Comparison of ENCODE assay signal across 8 cellular contexts in genomic region chr9:98034593-98035546, GRCh38. TPM values are rescaled to one million over a fixed set of nuclear protein-coding genes. Genes with fewer than 3 reads are reported as not detected.
DNase-seq lines count a peak whose midpoint lies in the region; ATAC-seq and TF ChIP-seq lines count a peak whose summit lies in the region.

No MANE protein-coding gene starts in this region.

- H4K20me1 ChIP-seq in PC-3 (ENCODE audit: low read length): no peaks in the 10 kb centered on the region

- H3K9me3 Mint-ChIP-seq in activated T-cell treated with anti-CD3 and anti-CD28 coated beads, Interleukin-2, amount 50 U/mL, for 4 hours: no peaks in the 10 kb centered on the region

- no peak overlapping the region for H2BK120ac ChIP-seq in neuronal stem cell (ENCODE audit: low read depth, low read length)

- in situ Hi-C loops in GM13977 (cut with MboI; ENCODE audit: low pct_unique_long_range_greater_than_20kb, low sequenced_read_pairs, unreplicated experiment): no loop called here

- WGBS in neuronal stem cell (ENCODE audit: extremely low coverage in 2 of 2, insufficient read length in 2 of 2, insufficient replicate concordance in 1 of 2), 2 donors: no CpG with 5 or more reads among the region's 20 CpGs

- H3K23ac ChIP-seq in neuronal stem cell (ENCODE audit: low read depth, low read length, poor library complexity): no peak overlapping the region

- H3K4me2 ChIP-seq in PC-3 (ENCODE audit: low read length) (peak overlapping the region; percentile 36; the same call in 1 of the 2 replicates), neuronal stem cell (ENCODE audit: insufficient read depth, low read length, poor library complexity, severe bottlenecking) (peak overlapping the region; percentile 46)

- intact Hi-C loops in PC-3 (cut with micrococcal nuclease): no loop called here

- peak overlapping the region; percentile 86 for H3K27ac ChIP-seq in ACC112 (ENCODE audit: low read depth, low read length)
- H3K27ac ChIP-seq in PC-3 (ENCODE audit: low read length): peak overlapping the region; percentile 75
- no peak overlapping the region for H3K27ac ChIP-seq in neuronal stem cell (replicated peaks; ENCODE audit: low read length)
- H3K27ac ChIP-seq in stomach smooth muscle (ENCODE audit: low read length): no peak overlapping the region

- H3K36me3 Mint-ChIP-seq in activated T-cell treated with anti-CD3 and anti-CD28 coated beads, Interleukin-2, amount 50 U/mL, for 4 hours (ENCODE audit: insufficient read depth): peaks cover 1% of the 10 kb centered on the region

- peaks cover 2% of the 10 kb centered on the region for H3K27me3 Mint-ChIP-seq in activated T-cell treated with anti-CD3 and anti-CD28 coated beads, Interleukin-2, amount 50 U/mL, for 4 hours (ENCODE audit: low read depth)

- H3K9me2 ChIP-seq in PC-3 (replicated peaks; ENCODE audit: low read length): no peaks in the 10 kb centered on the region

- POLR2A ChIA-PET in PC-3 (lab: Charles Lee; ENCODE audit: unreplicated experiment): no interaction called here

- H3K4me1 ChIP-seq in ACC112 (ENCODE audit: control insufficient read depth, insufficient read depth, low read length, unreplicated experiment): peaks cover 35% of the 10 kb centered on the region
- H3K4me1 ChIP-seq in PC-3 (ENCODE audit: insufficient read depth, low read length): peaks cover 8% of the 10 kb centered on the region
- no peaks in the 10 kb centered on the region for H3K4me1 ChIP-seq in neuronal stem cell (ENCODE audit: control insufficient read depth in 2 of 2, insufficient read depth in 1 of 2, low read depth in 1 of 2, low read length in 2 of 2)
- peaks cover 5% of the 10 kb centered on the region for H3K4me1 ChIP-seq in stomach smooth muscle (ENCODE audit: control insufficient read depth, insufficient read depth, low read length)

- H3K4ac ChIP-seq in neuronal stem cell (ENCODE audit: low read length): no peak overlapping the region

- peak; percentile 77 for DNase-seq in GM13977 (ENCODE audit: low spot score)
- peak; percentile 71 for DNase-seq in PC-3
- peak; percentile 94 for DNase-seq in activated T-cell treated with anti-CD3 and anti-CD28 coated beads, Interleukin-2, amount 50 U/mL, for 4 hours
- peak; percentile 79 for DNase-seq in fibroblast of mammary gland (ENCODE audit: low read depth)
- peak; percentile 82 for DNase-seq in neuronal stem cell (ENCODE audit: low spot score)

- H4K8ac ChIP-seq in neuronal stem cell (ENCODE audit: low read depth, low read length): no peak overlapping the region

- H3K14ac ChIP-seq in neuronal stem cell (ENCODE audit: low read length): no peak overlapping the region

- peak; percentile 48 for ATAC-seq in HG03439 (IDR thresholded peaks at IDR 0.05; ENCODE audit: unreplicated experiment)
- peak; percentile 42; the same call in 1 of the 2 replicates for ATAC-seq in PC-3
- peak; percentile 99 to 100 for ATAC-seq in activated T-cell treated with anti-CD3 and anti-CD28 coated beads, Interleukin-2, amount 50 U/mL, for 4 hours

- peak overlapping the region; percentile 44 for H3K18ac ChIP-seq in neuronal stem cell (ENCODE audit: low read length)

- no peak overlapping the region for H3K9ac ChIP-seq in PC-3 (ENCODE audit: low read length)
- no peak overlapping the region for H3K9ac ChIP-seq in neuronal stem cell (ENCODE audit: low read depth, low read length, poor library complexity)
- H3K9ac ChIP-seq in stomach smooth muscle (ENCODE audit: low read length in 2 of 2): peak overlapping the region in 1 of 2 donors; percentile 29

- H4K91ac ChIP-seq in neuronal stem cell (ENCODE audit: low read depth, low read length, poor library complexity): no peak overlapping the region

- H2AFZ ChIP-seq in ACC112 (ENCODE audit: low read length, unreplicated experiment) (no peak overlapping the region), PC-3 (ENCODE audit: low read length) (peak overlapping the region; percentile 5; the same call in 1 of the 2 replicates), neuronal stem cell (ENCODE audit: low read length) (peak overlapping the region; percentile 56)

- no peak overlapping the region for H3K4me3 Mint-ChIP-seq in activated T-cell treated with anti-CD3 and anti-CD28 coated beads, Interleukin-2, amount 50 U/mL, for 4 hours

- H3K27me3 ChIP-seq in ACC112 (ENCODE audit: insufficient read depth, low read length) (no peaks in the 10 kb centered on the region), PC-3 (ENCODE audit: low read length) (no peaks in the 10 kb centered on the region), neuronal stem cell (ENCODE audit: control insufficient read depth in 3 of 3, insufficient read depth in 3 of 3, low read depth in 1 of 3, low read length in 3 of 3) (peaks cover 0 to 23% (median 0%) of the 10 kb centered on the region in 3 experiments), stomach smooth muscle (ENCODE audit: control insufficient read depth in 1 of 2, insufficient read depth in 2 of 2, low read length in 2 of 2) (no peaks in the 10 kb centered on the region)

- H3K79me1 ChIP-seq in neuronal stem cell (ENCODE audit: low read depth, low read length): no peaks in the 10 kb centered on the region

- no TSS peak for BruUV-seq in PC-3 (replicated peaks; lab: Mats Ljungman, UMichigan)

- H3F3A ChIP-seq in PC-3 (ENCODE audit: low read length, unreplicated experiment): no peaks in the 10 kb centered on the region

- no peaks in the 10 kb centered on the region for H3K9me3 ChIP-seq in PC-3 (ENCODE audit: low read length)
- H3K9me3 ChIP-seq in neuronal stem cell (replicated peaks in 1 of 2; ENCODE audit: control insufficient read depth in 2 of 2, insufficient read depth in 1 of 2, low read depth in 1 of 2, low read length in 2 of 2): no peaks in the 10 kb centered on the region
- no peaks in the 10 kb centered on the region for H3K9me3 ChIP-seq in stomach smooth muscle (ENCODE audit: control insufficient read depth in 2 of 2, low read length in 2 of 2)

- TF ChIP-seq CTCF in GM13977 (IDR thresholded peaks at IDR 0.05; ENCODE audit: extremely low read depth, insufficient read depth, missing control alignments) (peak; percentile 87), PC-3 (conservative IDR thresholded peaks at IDR 0.05; ENCODE audit: low read depth, low read length) (peak; percentile 72), fibroblast of mammary gland (conservative IDR thresholded peaks at IDR 0.05; ENCODE audit: control insufficient read depth, insufficient read depth, low read depth, low read length) (peak; percentile 84)

- H3K36me3 ChIP-seq in ACC112 (ENCODE audit: insufficient read depth, low read length) (no peaks in the 10 kb centered on the region), PC-3 (ENCODE audit: low read depth, low read length) (no peaks in the 10 kb centered on the region), neuronal stem cell (replicated peaks in 1 of 2; ENCODE audit: control insufficient read depth in 2 of 2, insufficient read depth in 2 of 2, low read length in 2 of 2) (no peaks in the 10 kb centered on the region), stomach smooth muscle (ENCODE audit: control insufficient read depth in 2 of 2, insufficient read depth in 2 of 2, low read length in 2 of 2) (no peaks in the 10 kb centered on the region)

- peak overlapping the region; percentile 22; the same call in 1 of the 2 replicates for H3K4me3 ChIP-seq in ACC112 (ENCODE audit: low read depth, low read length)
- no peak overlapping the region for H3K4me3 ChIP-seq in PC-3 (ENCODE audit: low read length)
- no peak overlapping the region for H3K4me3 ChIP-seq in fibroblast of mammary gland (ENCODE audit: control insufficient read depth, low read depth, low read length)
- no peak overlapping the region for H3K4me3 ChIP-seq in neuronal stem cell (ENCODE audit: low read length in 2 of 2)
- peak overlapping the region; percentile 17 to 58 for H3K4me3 ChIP-seq in stomach smooth muscle (ENCODE audit: low read length in 2 of 2)

- CTCF ChIA-PET in PC-3 (lab: Charles Lee): interaction anchor here (0.5 to 0.6 kb wide), 2 partner anchors 30 to 1679 kb away, joined by 3 to 5 read pairs; no protein-coding TSS in a partner anchor

- no peak overlapping the region for H2BK15ac ChIP-seq in neuronal stem cell (ENCODE audit: low read length)

- no peak overlapping the region for H2AK5ac ChIP-seq in neuronal stem cell (ENCODE audit: low read depth, low read length)

- peaks cover 10% of the 10 kb centered on the region for H3K4me1 Mint-ChIP-seq in activated T-cell treated with anti-CD3 and anti-CD28 coated beads, Interleukin-2, amount 50 U/mL, for 4 hours (ENCODE audit: low read depth)

- H2BK12ac ChIP-seq in neuronal stem cell (ENCODE audit: low read length): no peak overlapping the region

- no peaks in the 10 kb centered on the region for H3K79me2 ChIP-seq in ACC112 (ENCODE audit: control insufficient read depth, insufficient read depth, low read length, unreplicated experiment)
- no peaks in the 10 kb centered on the region for H3K79me2 ChIP-seq in PC-3 (ENCODE audit: low read length)

- no peak overlapping the region for H2BK5ac ChIP-seq in neuronal stem cell (ENCODE audit: low read length)

RNA-seq across cellular contexts. Expression of gene NANS, which starts 21.7 kb away (rescaled TPM):
- total RNA-seq in PC-3 (2014; rRNA removed): 93.0 and 94.8 TPM in 2 replicates
- total RNA-seq in activated T-cell treated with anti-CD3 and anti-CD28 coated beads, Interleukin-2, amount 50 U/mL, for 4 hours: 10 to 100 TPM; 48.4 to 57.2 (median 49.1) TPM
- polyA plus RNA-seq in neuronal stem cell (2013, experiment 1 of 2): 24.9 TPM
- polyA plus RNA-seq in neuronal stem cell (2013, experiment 2 of 2): 23.1 TPM

RNA-seq across cellular contexts. Expression of gene ANP32B, which starts 51.7 kb away (rescaled TPM):
- 14.8 and 32.6 TPM in 2 replicates for total RNA-seq in PC-3 (2014; rRNA removed)
- 100 to 1,000 TPM; 307 to 343 (median 326) TPM for total RNA-seq in activated T-cell treated with anti-CD3 and anti-CD28 coated beads, Interleukin-2, amount 50 U/mL, for 4 hours
- 292 TPM for polyA plus RNA-seq in neuronal stem cell (2013, experiment 1 of 2)
- 299 TPM for polyA plus RNA-seq in neuronal stem cell (2013, experiment 2 of 2)

Comparison
In these comparisons a context has a peak if more than half of its experiments do, and no peak if none do; other contexts are left out.
1. H3K27ac ChIP-seq: peak in ACC112 (single experiment) and PC-3 (single experiment); none in neuronal stem cell (single experiment) and stomach smooth muscle (single experiment).
2. H3K4me3 ChIP-seq: peak in ACC112 (single experiment) and stomach smooth muscle (2 of 2); none in PC-3 (single experiment), fibroblast of mammary gland (single experiment) and neuronal stem cell (0 of 2).
3. ATAC-seq: peak in every context shown above with its lines; median percentile 100 in activated T-cell treated with anti-CD3 and anti-CD28 coated beads, Interleukin-2, amount 50 U/mL, for 4 hours; 48 in HG03439; 42 in PC-3.
4. Peak in every context shown above with its lines, with median percentiles within 50 percentile points of each other: DNase-seq and CTCF ChIP-seq.